In genomic region chr22:20106849-20107237, GRCh38 we compare ENCODE assay signal across 17 cellular contexts. TPM values are rescaled to one million over a fixed set of nuclear protein-coding genes. Genes with fewer than 3 reads are reported as not detected.
"Had no signal": no experiment of that assay in that cellular context is flagged by ENCODE, and none has a peak within 500 bp of the region (broad histone marks: within the 10 kb centered on the region; RNA-seq: fewer than 3 reads in every experiment).

No MANE protein-coding gene starts in this region.

- ATAC-seq: activated naive CD4-positive, alpha-beta T cell treated with anti-CD3 and anti-CD28 coated beads, Interleukin-2, amount 50 U/mL, for 72 hours; activated T-cell treated with anti-CD3 and anti-CD28 coated beads, Interleukin-2, amount 50 U/mL, for 4 hours; heart left ventricle; left colon; naive thymus-derived CD8-positive, alpha-beta T cell; stimulated activated naive CD8-positive, alpha-beta T cell treated with anti-CD3 and anti-CD28 coated beads, Interleukin-15, amount 100 ng/mL, for 72 hours had no signal

- H3K27me3 ChIP-seq: heart left ventricle, neutrophil, testis, upper lobe of left lung had no signal

- H3K9me3 ChIP-seq: heart left ventricle, neutrophil, testis, upper lobe of left lung had no signal

- H3K4me1 ChIP-seq: testis, upper lobe of left lung had no signal

- DNase-seq: activated CD4-positive, alpha-beta memory T cell treated with anti-CD3 and anti-CD28 coated beads for 36 hours; activated CD4-positive, alpha-beta T cell treated with anti-CD3 and anti-CD28 coated beads for 1 hour; activated gamma-delta T cell; activated T-cell treated with anti-CD3 and anti-CD28 coated beads, Interleukin-2, amount 50 U/mL, for 4 hours; effector memory CD4-positive, alpha-beta T cell; foreskin melanocyte; left colon; stimulated activated naive CD8-positive, alpha-beta T cell treated with anti-CD3 and anti-CD28 coated beads, Interleukin-15, amount 100 ng/mL, for 72 hours; T-helper 9 cell; testis had no signal

- H3K4me2 ChIP-seq: smooth muscle cell had no signal

- H3K4me3 ChIP-seq: heart left ventricle, smooth muscle cell, testis, upper lobe of left lung had no signal

- H3K27ac ChIP-seq: heart left ventricle, neutrophil, testis, upper lobe of left lung had no signal

RNA-seq across cellular contexts. Expression of gene CCDC188, which starts 44.0 kb away (rescaled TPM):
- total RNA-seq: activated naive CD4-positive, alpha-beta T cell treated with anti-CD3 and anti-CD28 coated beads, Interleukin-2, amount 50 U/mL, for 72 hours; activated T-cell treated with anti-CD3 and anti-CD28 coated beads, Interleukin-2, amount 50 U/mL, for 4 hours; mononuclear cell; naive thymus-derived CD8-positive, alpha-beta T cell; smooth muscle cell had no signal
- polyA plus RNA-seq: naive thymus-derived CD8-positive, alpha-beta T cell; smooth muscle cell had no signal
